In genomic region chr22:24010018-24010391, GRCh38 we compare ENCODE assay signal across 1 cellular context.
TF ChIP-seq lines count a peak whose summit lies in the region.

No MANE protein-coding gene starts in this region.

TF ChIP-seq in HepG2, 621 proteins besides CTCF, POLR2A, EP300 and RAD21 (continues in another document):
- TF ChIP-seq ATF7-NPFF (CRISPR knock-in tag; IDR thresholded peaks at IDR 0.05; ENCODE audit: low read depth) (no peak), PHB2 (IDR thresholded peaks at IDR 0.05; ENCODE audit: partially characterized antibody) (no peak), PBX3 (CRISPR knock-in tag; IDR thresholded peaks at IDR 0.05; ENCODE audit: borderline replicate concordance) (no peak), FOXP1 (IDR thresholded peaks at IDR 0.05) (peak; percentile 79), FOXP1 (CRISPR knock-in tag; IDR thresholded peaks at IDR 0.05) (peak; percentile 74), CBX1 (IDR thresholded peaks at IDR 0.05; ENCODE audit: low read depth) (no peak), ZBTB44 (CRISPR knock-in tag; IDR thresholded peaks at IDR 0.05) (no peak), FOXP4 (CRISPR knock-in tag; IDR thresholded peaks at IDR 0.05) (peak; percentile 68), NFE2L2 (IDR thresholded peaks at IDR 0.05; ENCODE audit: low read length) (peak; percentile 25; the same call in 1 of the 2 replicates), FOSL2 (CRISPR knock-in tag; IDR thresholded peaks at IDR 0.05) (peak; percentile 38; the same call in 1 of the 2 replicates), ZBTB20 (CRISPR knock-in tag; IDR thresholded peaks at IDR 0.05; ENCODE audit: borderline replicate concordance, low read depth) (no peak), SNAI1 (CRISPR knock-in tag; IDR thresholded peaks at IDR 0.05; ENCODE audit: borderline replicate concordance) (peak; percentile 23; the same call in 1 of the 2 replicates), ZNF788 (CRISPR knock-in tag; IDR thresholded peaks at IDR 0.05; ENCODE audit: borderline replicate concordance) (no peak), ZNF709 (CRISPR knock-in tag; IDR thresholded peaks at IDR 0.05) (no peak), XBP1 (CRISPR knock-in tag; IDR thresholded peaks at IDR 0.05) (no peak), IKZF5 (CRISPR knock-in tag; IDR thresholded peaks at IDR 0.05) (no peak), NCOA5 (CRISPR knock-in tag; IDR thresholded peaks at IDR 0.05) (no peak), THAP8 (CRISPR knock-in tag; IDR thresholded peaks at IDR 0.05; ENCODE audit: borderline replicate concordance) (no peak), ZFP90 (CRISPR knock-in tag; IDR thresholded peaks at IDR 0.05; ENCODE audit: borderline replicate concordance) (0 out of 2 replicates have a peak, but pooled peaks have one; percentile 12), TBX3 (IDR thresholded peaks at IDR 0.05; ENCODE audit: borderline replicate concordance) (peak; percentile 42; the same call in 1 of the 2 replicates), FOXJ3 (CRISPR knock-in tag; IDR thresholded peaks at IDR 0.05; ENCODE audit: borderline replicate concordance) (0 out of 2 replicates have a peak, but pooled peaks have one; percentile 40), KLF12 (CRISPR knock-in tag; IDR thresholded peaks at IDR 0.05; ENCODE audit: borderline replicate concordance) (no peak), SMARCE1 (IDR thresholded peaks at IDR 0.05; ENCODE audit: borderline replicate concordance) (no peak), ZBTB2 (CRISPR knock-in tag; IDR thresholded peaks at IDR 0.05; ENCODE audit: low read depth) (no peak), IRF1 (CRISPR knock-in tag; IDR thresholded peaks at IDR 0.05; ENCODE audit: low read depth) (no peak), AGO2 (optimal IDR thresholded peaks at IDR 0.05; ENCODE audit: low read depth, low read length) (peak; percentile 15), ZBTB43 (CRISPR knock-in tag; conservative IDR thresholded peaks at IDR 0.05) (0 out of 2 replicates have a peak, but pooled peaks have one; percentile 36), SUZ12 (IDR thresholded peaks at IDR 0.05; ENCODE audit: low read depth, low read length) (no peak), ZHX1 (CRISPR knock-in tag; IDR thresholded peaks at IDR 0.05; ENCODE audit: low read depth) (no peak), ZNF275 (CRISPR knock-in tag; IDR thresholded peaks at IDR 0.05; ENCODE audit: borderline replicate concordance) (0 out of 2 replicates have a peak, but pooled peaks have one; percentile 45), PHF20 (CRISPR knock-in tag; IDR thresholded peaks at IDR 0.05) (no peak), MLXIP (CRISPR knock-in tag; IDR thresholded peaks at IDR 0.05; ENCODE audit: borderline replicate concordance) (no peak), ATAD3A (CRISPR knock-in tag; IDR thresholded peaks at IDR 0.05) (no peak), ZNF775 (CRISPR knock-in tag; IDR thresholded peaks at IDR 0.05; ENCODE audit: borderline replicate concordance) (no peak), NR2F6 (IDR thresholded peaks at IDR 0.05) (no peak), NR2F6 (CRISPR knock-in tag; IDR thresholded peaks at IDR 0.05) (0 out of 2 replicates have a peak, but pooled peaks have one; percentile 37), RAD51 (IDR thresholded peaks at IDR 0.05; ENCODE audit: borderline replicate concordance) (no peak), BATF2 (CRISPR knock-in tag; IDR thresholded peaks at IDR 0.05) (no peak), ZBTB14 (CRISPR knock-in tag; IDR thresholded peaks at IDR 0.05) (peak; percentile 18; the same call in 1 of the 2 replicates), SAP130 (CRISPR knock-in tag; IDR thresholded peaks at IDR 0.05; ENCODE audit: low read depth) (0 out of 2 replicates have a peak, but pooled peaks have one; percentile 8), ZNF549 (CRISPR knock-in tag; IDR thresholded peaks at IDR 0.05) (no peak), HOXA5 (CRISPR knock-in tag; IDR thresholded peaks at IDR 0.05) (no peak)
